In genomic region chr3:107421170-107421792, GRCh38 we compare ENCODE assay signal across 8 cellular contexts. TPM values are rescaled to one million over a fixed set of nuclear protein-coding genes. Genes with fewer than 3 reads are reported as not detected.
DNase-seq lines count a peak whose midpoint lies in the region; ATAC-seq and TF ChIP-seq lines count a peak whose summit lies in the region.

No MANE protein-coding gene starts in this region.

- ATAC-seq in HG02610 (IDR thresholded peaks at IDR 0.05; ENCODE audit: unreplicated experiment), result peak; percentile 71

- H3K4me3 Mint-ChIP-seq in neural crest cell, result no peak overlapping the region

- H3K4me3 ChIP-seq in AG10803 (ENCODE audit: low read length), result peak overlapping the region; percentile 56

- H3K27me3 Mint-ChIP-seq in neural crest cell (ENCODE audit: low read depth), result no peaks in the 10 kb centered on the region

- H3K36me3 Mint-ChIP-seq in neural crest cell (ENCODE audit: low read depth), result no peaks in the 10 kb centered on the region

- DNase-seq in AG10803 (ENCODE audit: low read depth), result peak; percentile 76
- peak; percentile 34 for DNase-seq in MV-4-11 (lab: John Stamatoyannopoulos, UW)
- DNase-seq in SW480 (ENCODE audit: low spot score), result peak; percentile 61
- peak; percentile 68 for DNase-seq in fibroblast of gingiva (ENCODE audit: low read depth)
- DNase-seq in neural crest cell (ENCODE audit: low read depth, low spot score), result no peak
- no peak for DNase-seq in GM19240 (ENCODE audit: insufficient read length, low spot score)

- H3K9me3 Mint-ChIP-seq in neural crest cell, result no peaks in the 10 kb centered on the region

- peaks cover 3% of the 10 kb centered on the region for H3K4me1 Mint-ChIP-seq in neural crest cell

- H3K27ac Mint-ChIP-seq in neural crest cell (ENCODE audit: unreplicated experiment), result no peak overlapping the region

- TF ChIP-seq CTCF in AG10803 (conservative IDR thresholded peaks at IDR 0.05; ENCODE audit: low read length) (peak; percentile 81), GM12873 (IDR thresholded peaks at IDR 0.05; ENCODE audit: insufficient read depth, low read depth, low read length, missing control alignments) (peak; percentile 54), neural crest cell (conservative IDR thresholded peaks at IDR 0.05) (peak; percentile 81)

RNA-seq across cellular contexts. Expression of gene CCDC54, which starts 44.0 kb away (rescaled TPM):
- total RNA-seq in neural crest cell, result not detected in 2 replicates

Comparison
In these comparisons a context has a peak if more than half of its experiments do, and no peak if none do; other contexts are left out.
1. DNase-seq: peak in AG10803 (single experiment), MV-4-11 (single experiment), SW480 (single experiment) and fibroblast of gingiva (single experiment); none in neural crest cell (single experiment) and GM19240 (single experiment).
2. Peak in every context shown above with its lines, with median percentiles within 50 percentile points of each other: CTCF ChIP-seq.